1 cellular context compared by ENCODE assay signal in the genomic region with DNA sequence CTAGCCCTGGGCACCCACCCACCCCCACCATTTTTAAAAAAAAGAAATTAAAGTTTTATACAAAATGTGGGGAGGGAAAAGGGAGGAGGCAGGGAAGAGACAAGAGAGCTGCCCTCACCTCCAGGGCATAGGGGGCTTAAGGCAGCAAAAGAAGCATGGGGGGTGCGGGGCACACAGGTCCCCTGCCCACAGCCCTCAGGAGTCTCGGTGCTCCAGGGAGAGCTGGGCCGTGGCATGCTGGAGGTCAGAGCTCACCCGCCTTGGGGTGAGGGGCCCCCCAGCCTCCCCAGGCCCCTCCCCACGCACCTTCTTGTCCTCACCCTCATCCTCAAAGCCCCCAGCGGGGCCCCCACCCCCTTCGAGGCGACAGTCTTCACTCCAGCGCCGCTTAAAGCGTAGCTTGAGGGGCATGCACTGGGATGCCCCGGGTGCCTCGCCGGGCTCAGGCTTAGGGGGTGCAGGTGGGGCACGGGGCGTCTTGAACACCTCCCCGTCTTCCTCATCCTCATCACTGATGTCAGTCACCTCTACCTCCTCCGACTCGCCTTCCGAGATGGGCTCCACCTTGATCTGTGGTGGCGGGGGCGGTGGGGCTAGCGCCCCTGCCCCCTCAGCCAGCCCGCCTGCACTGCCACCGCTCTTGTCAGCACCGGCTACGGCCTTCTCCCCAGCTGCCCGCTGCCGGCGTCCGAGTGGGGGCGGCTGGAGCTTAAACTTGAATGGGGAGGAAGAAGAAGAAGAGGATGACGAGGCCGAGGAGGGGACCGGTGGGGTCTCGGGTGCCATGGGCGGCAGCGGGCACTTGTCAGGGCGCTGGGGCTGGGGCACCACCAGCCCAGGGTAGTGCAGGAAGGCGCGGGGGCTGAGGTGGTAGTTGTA.
A peak's percentile ranks its signal among the peaks of the same experiment; 100 is the strongest.
TF ChIP-seq lines count a peak whose summit lies in the region.

No MANE protein-coding gene starts in this region.

TF ChIP-seq in A549, 52 proteins besides CTCF, POLR2A, EP300 and RAD21 (continued from another document):
- TF ChIP-seq, protein P1, sequence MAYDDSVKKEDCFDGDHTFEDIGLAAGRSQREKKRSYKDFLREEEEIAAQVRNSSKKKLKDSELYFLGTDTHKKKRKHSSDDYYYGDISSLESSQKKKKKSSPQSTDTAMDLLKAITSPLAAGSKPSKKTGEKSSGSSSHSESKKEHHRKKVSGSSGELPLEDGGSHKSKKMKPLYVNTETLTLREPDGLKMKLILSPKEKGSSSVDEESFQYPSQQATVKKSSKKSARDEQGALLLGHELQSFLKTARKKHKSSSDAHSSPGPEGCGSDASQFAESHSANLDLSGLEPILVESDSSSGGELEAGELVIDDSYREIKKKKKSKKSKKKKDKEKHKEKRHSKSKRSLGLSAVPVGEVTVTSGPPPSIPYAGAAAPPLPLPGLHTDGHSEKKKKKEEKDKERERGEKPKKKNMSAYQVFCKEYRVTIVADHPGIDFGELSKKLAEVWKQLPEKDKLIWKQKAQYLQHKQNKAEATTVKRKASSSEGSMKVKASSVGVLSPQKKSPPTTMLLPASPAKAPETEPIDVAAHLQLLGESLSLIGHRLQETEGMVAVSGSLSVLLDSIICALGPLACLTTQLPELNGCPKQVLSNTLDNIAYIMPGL (CRISPR knock-in tag; IDR thresholded peaks at IDR 0.05; ENCODE audit: borderline replicate concordance): no peak
- TF ChIP-seq JUNB (IDR thresholded peaks at IDR 0.05): no peak
- no peak for TF ChIP-seq RCOR1 (IDR thresholded peaks at IDR 0.05; ENCODE audit: low read depth, low read length)
- TF ChIP-seq FOSB (CRISPR knock-in tag; IDR thresholded peaks at IDR 0.05): no peak
- no peak for TF ChIP-seq CBX8 (IDR thresholded peaks at IDR 0.05)
- TF ChIP-seq, protein P2, sequence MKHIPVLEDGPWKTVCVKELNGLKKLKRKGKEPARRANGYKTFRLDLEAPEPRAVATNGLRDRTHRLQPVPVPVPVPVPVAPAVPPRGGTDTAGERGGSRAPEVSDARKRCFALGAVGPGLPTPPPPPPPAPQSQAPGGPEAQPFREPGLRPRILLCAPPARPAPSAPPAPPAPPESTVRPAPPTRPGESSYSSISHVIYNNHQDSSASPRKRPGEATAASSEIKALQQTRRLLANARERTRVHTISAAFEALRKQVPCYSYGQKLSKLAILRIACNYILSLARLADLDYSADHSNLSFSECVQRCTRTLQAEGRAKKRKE (CRISPR knock-in tag; IDR thresholded peaks at IDR 0.05; ENCODE audit: low read depth): no peak
- no peak for TF ChIP-seq MYC (IDR thresholded peaks at IDR 0.05; ENCODE audit: borderline replicate concordance, low read length)
- no peak for TF ChIP-seq NFE2L2 (conservative IDR thresholded peaks at IDR 0.05; ENCODE audit: low read length)
- TF ChIP-seq, protein P3, sequence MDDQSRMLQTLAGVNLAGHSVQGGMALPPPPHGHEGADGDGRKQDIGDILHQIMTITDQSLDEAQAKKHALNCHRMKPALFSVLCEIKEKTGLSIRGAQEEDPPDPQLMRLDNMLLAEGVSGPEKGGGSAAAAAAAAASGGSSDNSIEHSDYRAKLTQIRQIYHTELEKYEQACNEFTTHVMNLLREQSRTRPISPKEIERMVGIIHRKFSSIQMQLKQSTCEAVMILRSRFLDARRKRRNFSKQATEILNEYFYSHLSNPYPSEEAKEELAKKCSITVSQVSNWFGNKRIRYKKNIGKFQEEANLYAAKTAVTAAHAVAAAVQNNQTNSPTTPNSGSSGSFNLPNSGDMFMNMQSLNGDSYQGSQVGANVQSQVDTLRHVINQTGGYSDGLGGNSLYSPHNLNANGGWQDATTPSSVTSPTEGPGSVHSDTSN (IDR thresholded peaks at IDR 0.05): 0 out of 2 replicates have a peak, but pooled peaks have one; percentile 34
